In genomic region chr19:55116232-55117062, GRCh38 we compare ENCODE assay signal across 8 cellular contexts. TPM values are rescaled to one million over a fixed set of nuclear protein-coding genes. Genes with fewer than 3 reads are reported as not detected.
DNase-seq lines count a peak whose midpoint lies in the region; TF ChIP-seq lines count a peak whose summit lies in the region.

No MANE protein-coding gene starts in this region.

- intact Hi-C loops in adrenal gland (cut with DNase I) (no loop called here), cardiac septum (cut with DNase I) (loop anchor here (2.0 kb wide), 1 partner anchor 42 kb away; no protein-coding TSS in a partner anchor), ovary (cut with DNase I) (loop anchor here in 2 of 4 donors (5.0 to 10.0 kb wide), 3 partner anchors 141 to 558 kb away; partner anchors contain the start of genes EPN1 (in 1 of the 2) and PPP6R1 (in 1 of the 2)), uterus (cut with DNase I; ENCODE audit: low total_unique reads) (loop anchor here (10.0 kb wide), 1 partner anchor 528 kb away; the partner anchor contains the start of genes CCDC106, ZNF580 and ZNF581)

- H3K36me3 ChIP-seq in SJSA1 (peaks cover 16% of the 10 kb centered on the region), adrenal gland (replicated peaks in 1 of 2) (peaks cover 0 to 6% of the 10 kb centered on the region in 2 donors), ovary (no peaks in the 10 kb centered on the region), uterus (no peaks in the 10 kb centered on the region)

- H3K27me3 ChIP-seq in SJSA1 (replicated peaks) (0 out of 2 replicates have a peak, but pooled peaks cover 2% of the 10 kb centered on the region), adrenal gland (no peaks in the 10 kb centered on the region), ovary (no peaks in the 10 kb centered on the region), uterus (no peaks in the 10 kb centered on the region)

- H3K9me3 ChIP-seq in SJSA1 (replicated peaks), result peaks cover 7% of the 10 kb centered on the region; the same call in 1 of the 2 replicates
- no peaks in the 10 kb centered on the region for H3K9me3 ChIP-seq in adrenal gland (replicated peaks in 1 of 3)
- no peaks in the 10 kb centered on the region for H3K9me3 ChIP-seq in ovary
- no peaks in the 10 kb centered on the region for H3K9me3 ChIP-seq in uterus

- TF ChIP-seq EP300 in ovary (IDR thresholded peaks at IDR 0.05), result no peak

- DNase-seq in C1 segment of cervical spinal cord (lab: John Stamatoyannopoulos, UW), result peak in 12 of 14 donors; percentile 21 to 73 (median 55)
- DNase-seq in H4 (ENCODE audit: low spot score), result peak; percentile 74
- DNase-seq in SJSA1 (ENCODE audit: low read depth in 1 of 2, low spot score in 2 of 2), result peak; percentile 47 to 63
- peak; percentile 49 to 87 (median 70) for DNase-seq in adrenal gland
- peak; percentile 89 for DNase-seq in cardiac septum (ENCODE audit: low spot score)
- DNase-seq in ovary, result peak; percentile 62 to 80 (median 67)
- peak; percentile 72 to 73 for DNase-seq in uterus
- no peak for DNase-seq in NCI-H2107 (lab: John Stamatoyannopoulos, UW)

- TF ChIP-seq POLR2A in adrenal gland (IDR thresholded peaks at IDR 0.05) (no peak), ovary (IDR thresholded peaks at IDR 0.05) (no peak), uterus (IDR thresholded peaks at IDR 0.05) (peak; percentile 27 to 44)

- H3K4me1 ChIP-seq in SJSA1 (replicated peaks) (peaks cover 19% of the 10 kb centered on the region), adrenal gland (replicated peaks in 1 of 2) (peaks cover 15 to 38% of the 10 kb centered on the region in 2 donors), ovary (ENCODE audit: insufficient read depth) (peaks cover 21% of the 10 kb centered on the region), uterus (peaks cover 13 to 38% of the 10 kb centered on the region in 2 donors)

- H3K27ac ChIP-seq in SJSA1 (no peak overlapping the region), adrenal gland (peak overlapping the region in 4 of 5 donors; percentile 13 to 96 (median 60)), ovary (peak overlapping the region; percentile 68 to 81), uterus (peak overlapping the region; percentile 97 to 100)

- no peak for TF ChIP-seq CTCF in adrenal gland (IDR thresholded peaks at IDR 0.05)
- no peak for TF ChIP-seq CTCF in ovary (IDR thresholded peaks at IDR 0.05)
- TF ChIP-seq CTCF in uterus (IDR thresholded peaks at IDR 0.05), result no peak

- H3K4me3 ChIP-seq in SJSA1 (peak overlapping the region; percentile 94), adrenal gland (peak overlapping the region; percentile 74 to 79 (median 76)), ovary (peak overlapping the region; percentile 61), uterus (peak overlapping the region; percentile 75 to 80)

- 0 to 2% (median 0%) methylated on average over 32 of the region's 32 CpGs for WGBS in adrenal gland, 4 donors
- 1% methylated on average over 32 of the region's 32 CpGs for WGBS in ovary, 3 donors

RNA-seq across cellular contexts. Expression of gene PPP1R12C, which starts 1.0 kb away (rescaled TPM):
- 18.0 and 26.4 TPM in 2 replicates for total RNA-seq in H4 (2014; rRNA removed; shearing (Covaris generic))
- total RNA-seq in SJSA1 (2014; rRNA removed; shearing (Covaris generic)), result 72.7 and 82.4 TPM in 2 replicates
- total RNA-seq in adrenal gland (100 to 1,000 TPM in 1 of 8 donors, 10 to 100 TPM in 7; 52.3 to 113 (median 76.2) TPM), cardiac septum (215 TPM), ovary (100 to 1,000 TPM in 4 of 7 donors, 10 to 100 TPM in 3; 45.4 to 152 (median 110) TPM), uterus (100 to 1,000 TPM in 2 of 4 donors, 10 to 100 TPM in 2; 43.5 to 288 (median 116) TPM)
- polyA plus RNA-seq in adrenal gland (100 to 1,000 TPM in 2 of 3 donors, 10 to 100 TPM in 1; 22.1 to 251 (median 220) TPM), ovary (100 to 1,000 TPM in 1 of 2 donors, 10 to 100 TPM in 1; 21.4 to 118 TPM)

RNA-seq across cellular contexts. Expression of gene TNNT1, which starts 32.6 kb away (rescaled TPM):
- total RNA-seq in H4 (2014; rRNA removed; shearing (Covaris generic)), result 300 and 334 TPM in 2 replicates
- total RNA-seq in SJSA1 (2014; rRNA removed; shearing (Covaris generic)), result 0.34 and 3.4 TPM in 2 replicates
- total RNA-seq in adrenal gland, result 10 to 100 TPM in 1 of 8 donors, under 1 TPM in 4, not detected in 3; 0.36 to 11.1 (median 0.84) TPM
- polyA plus RNA-seq in adrenal gland, result 1 to 10 TPM in 1 of 3 donors, under 1 TPM in 1, not detected in 1; 0.48 to 2.5 TPM
- total RNA-seq in cardiac septum, result 187 TPM
- total RNA-seq in ovary, result 1 to 10 TPM in 4 of 7 donors, not detected in 3; 2.0 to 3.6 (median 2.8) TPM
- polyA plus RNA-seq in ovary, result 1 to 10 TPM in 1 of 2 donors, not detected in 1; 1.3 TPM
- total RNA-seq in uterus, result 1 to 10 TPM in 2 of 4 donors, not detected in 2; 2.5 to 9.3 TPM

RNA-seq across cellular contexts. Expression of gene EPS8L1, which starts 40.8 kb away (rescaled TPM):
- total RNA-seq in H4 (2014; rRNA removed; shearing (Covaris generic)), result 2.2 and 4.3 TPM in 2 replicates
- 3.5 and 11.8 TPM in 2 replicates for total RNA-seq in SJSA1 (2014; rRNA removed; shearing (Covaris generic))
- total RNA-seq in adrenal gland (1 to 10 TPM in 5 of 8 donors, under 1 TPM in 2, not detected in 1; 0.60 to 4.4 (median 2.1) TPM), cardiac septum (1.9 TPM), ovary (100 to 1,000 TPM in 1 of 7 donors, 10 to 100 TPM in 2, 1 to 10 TPM in 3, under 1 TPM in 1; 0.88 to 142 (median 9.5) TPM), uterus (10 to 100 TPM in 1 of 4 donors, 1 to 10 TPM in 2, not detected in 1; 4.2 to 22.4 (median 5.6) TPM)
- polyA plus RNA-seq in adrenal gland (1 to 10 TPM in 2 of 3 donors, not detected in 1; 3.6 to 8.0 TPM), ovary (1 to 10 TPM in 1 of 2 donors, under 1 TPM in 1; 0.87 to 2.8 TPM)

RNA-seq across cellular contexts. Expression of gene TNNI3, which starts 41.1 kb away (rescaled TPM):
- total RNA-seq in H4 (2014; rRNA removed; shearing (Covaris generic)), result not detected in 2 replicates
- total RNA-seq in SJSA1 (2014; rRNA removed; shearing (Covaris generic)), result not detected in 2 replicates
- total RNA-seq in adrenal gland (10 to 100 TPM in 1 of 8 donors, 1 to 10 TPM in 1, not detected in 6; 9.7 to 20.5 TPM), cardiac septum (7,865 TPM), ovary (10 to 100 TPM in 1 of 7 donors, 1 to 10 TPM in 1, under 1 TPM in 3, not detected in 2; 0.62 to 10.2 (median 0.87) TPM), uterus (1 to 10 TPM in 1 of 4 donors, under 1 TPM in 1, not detected in 2; 0.55 to 3.3 TPM)
- polyA plus RNA-seq in adrenal gland (10 to 100 TPM in 2 of 3 donors, under 1 TPM in 1; 0.51 to 25.3 (median 24.4) TPM), ovary (10 to 100 TPM in 1 of 2 donors, 1 to 10 TPM in 1; 2.4 to 14.4 TPM)

RNA-seq across cellular contexts. Expression of gene DNAAF3, which starts 50.0 kb away (rescaled TPM):
- 7.0 and 10.1 TPM in 2 replicates for total RNA-seq in H4 (2014; rRNA removed; shearing (Covaris generic))
- total RNA-seq in SJSA1 (2014; rRNA removed; shearing (Covaris generic)), result 0.18 and 3.2 TPM in 2 replicates
- total RNA-seq in adrenal gland (1 to 10 TPM; 2.1 to 5.8 (median 3.6) TPM), cardiac septum (3.4 TPM), ovary (10 to 100 TPM in 1 of 7 donors, 1 to 10 TPM in 3, under 1 TPM in 1, not detected in 2; 0.48 to 34.8 (median 2.7) TPM), uterus (1 to 10 TPM in 3 of 4 donors, not detected in 1; 3.1 to 4.4 (median 3.9) TPM)
- polyA plus RNA-seq in adrenal gland (1 to 10 TPM; 2.1 to 4.5 (median 3.9) TPM), ovary (under 1 TPM; 0.16 to 0.72 TPM)

Comparison
In these comparisons a context has a peak if more than half of its experiments do, and no peak if none do; other contexts are left out.
1. POLR2A ChIP-seq: peak in uterus (2 of 2); none in adrenal gland (0 of 2) and ovary (single experiment).
2. RNA of gene TNNT1, which starts 32.6 kb away (total RNA-seq): 300 to 334 TPM in H4 and 187 TPM in cardiac septum (single experiment); 2.5 to 9.3 TPM in uterus, 2.0 to 3.6 TPM in ovary, 0.36 to 11.1 TPM in adrenal gland and 0.34 to 3.4 TPM in SJSA1; every median in the first group is over 10 times any median in the second.
3. intact Hi-C loops: an anchor here in cardiac septum (2.0 kb wide) and uterus (10.0 kb wide); none called in adrenal gland.
4. Peak in every context shown above with its lines, with median percentiles within 50 percentile points of each other: H3K4me3 ChIP-seq.